8 cellular contexts compared by ENCODE assay signal in the genomic region with DNA sequence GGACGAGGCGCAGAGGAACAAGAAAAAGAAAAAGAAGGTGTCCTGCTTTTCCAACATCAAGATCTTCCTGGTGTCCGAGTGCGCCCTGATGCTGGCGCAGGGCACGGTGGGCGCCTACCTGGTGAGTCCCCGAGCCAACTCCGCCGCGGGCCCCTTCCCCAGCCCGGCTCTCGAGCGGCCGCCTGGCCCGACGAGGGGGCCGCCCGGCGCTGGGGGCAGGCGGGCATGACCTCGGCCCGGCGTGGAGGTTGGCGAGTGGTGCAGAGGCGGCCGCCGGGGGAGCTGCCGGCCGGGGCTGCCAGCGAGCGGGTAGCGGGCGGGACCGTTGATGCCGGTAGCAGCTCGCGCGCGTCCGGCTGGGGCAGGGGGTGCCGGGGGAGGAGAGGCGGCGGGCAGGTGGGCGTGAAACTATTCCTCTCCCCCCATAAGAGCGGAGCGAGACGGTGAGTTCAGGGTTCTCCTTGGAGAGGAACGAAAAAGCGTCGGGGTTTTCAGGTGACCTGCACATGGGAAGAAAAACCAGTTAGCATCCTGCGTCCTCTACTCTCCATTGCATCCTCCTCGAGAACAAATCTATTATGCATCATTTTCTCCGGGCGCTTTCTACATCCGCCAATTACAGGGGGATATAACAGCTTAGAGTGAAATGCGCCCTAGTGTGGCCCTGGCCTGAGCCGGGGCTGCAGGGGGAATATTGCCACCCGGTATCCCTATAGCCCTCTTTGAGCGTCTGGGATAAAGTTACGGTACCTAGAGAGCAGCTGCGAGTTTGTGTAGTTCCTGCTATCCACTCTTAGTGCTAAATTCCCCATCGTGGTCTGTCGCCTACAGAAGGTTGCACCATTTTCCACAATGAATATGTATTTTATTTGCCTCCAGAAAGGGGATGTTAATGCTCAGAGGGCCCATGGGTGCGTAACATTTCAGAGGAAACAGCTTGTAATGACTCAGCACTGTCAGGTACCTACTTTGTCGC. TPM values are rescaled to one million over a fixed set of nuclear protein-coding genes. Genes with fewer than 3 reads are reported as not detected.
A peak's percentile ranks its signal among the peaks of the same experiment; 100 is the strongest.
DNase-seq lines count a peak whose midpoint lies in the region; ATAC-seq and TF ChIP-seq lines count a peak whose summit lies in the region.

No MANE protein-coding gene starts in this region.

- WGBS in HUES64, result 5% methylated on average over 65 of the region's 66 CpGs
- WGBS in mammary epithelial cell (ENCODE audit: low coverage, missing lambda C conversion rate), result 1% methylated on average over 23 of the region's 66 CpGs

- H3K4me1 ChIP-seq in HUES64 (ENCODE audit: insufficient read depth, low read length) (peaks cover 32% of the 10 kb centered on the region), mammary epithelial cell (ENCODE audit: insufficient read depth, low read length) (peaks cover 26% of the 10 kb centered on the region), iPS-20b (ENCODE audit: insufficient read depth, low read length) (peaks cover 17% of the 10 kb centered on the region), skeletal muscle satellite cell (ENCODE audit: control insufficient read depth, insufficient read depth, low read length) (peaks cover 11% of the 10 kb centered on the region)

- no peak for ATAC-seq in GM21528 (IDR thresholded peaks at IDR 0.05; ENCODE audit: low FRiP score, unreplicated experiment)

- H3K27me3 ChIP-seq in HUES64 (ENCODE audit: insufficient read depth, low read length) (peaks cover 21% of the 10 kb centered on the region), mammary epithelial cell (ENCODE audit: insufficient read depth, low read length) (no peaks in the 10 kb centered on the region), iPS-20b (ENCODE audit: insufficient read depth, low read length) (peaks cover 29% of the 10 kb centered on the region), skeletal muscle satellite cell (ENCODE audit: control insufficient read depth, insufficient read depth, low read length) (no peaks in the 10 kb centered on the region)

- dilution Hi-C loops in mammary epithelial cell (cut with HindIII; ENCODE audit: low sequenced_read_pairs), result loop anchor here (25.0 kb wide), 1 partner anchor 233 kb away; no protein-coding TSS in a partner anchor

- peak overlapping the region; percentile 96 for H3K4me2 ChIP-seq in mammary epithelial cell (ENCODE audit: insufficient read depth, low read depth, low read length)
- peak overlapping the region; percentile 98 for H3K4me2 ChIP-seq in skeletal muscle satellite cell (ENCODE audit: low read length)

- H3K27ac ChIP-seq in HUES64 (ENCODE audit: low read depth, low read length) (no peak overlapping the region), mammary epithelial cell (ENCODE audit: insufficient read depth, low read depth, low read length) (peak overlapping the region; percentile 70), iPS-20b (ENCODE audit: low read length) (no peak overlapping the region)

- no peaks in the 10 kb centered on the region for H4K20me1 ChIP-seq in mammary epithelial cell (ENCODE audit: insufficient read depth, low read length)

- in situ Hi-C loops in mammary epithelial cell (cut with MboI; ENCODE audit: low sequenced_read_pairs in 2 of 2), result loop anchor here in 1 of 2 donors (10.0 kb wide), 1 partner anchor 91 kb away; no protein-coding TSS in a partner anchor

- BruUV-seq in mammary epithelial cell (replicated peaks; lab: Mats Ljungman, UMichigan), result no TSS peak

- H3K4me3 ChIP-seq in HUES64 (ENCODE audit: low read length) (peak overlapping the region; percentile 82), mammary epithelial cell (replicated peaks in 1 of 3; ENCODE audit: insufficient read depth in 1 of 3, low read depth in 2 of 3, low read length in 3 of 3) (peak overlapping the region; percentile 62 to 77 (median 75)), iPS-20b (ENCODE audit: low read length) (peak overlapping the region; percentile 79), skeletal muscle satellite cell (ENCODE audit: low read length) (peak overlapping the region; percentile 95)

- CTCF ChIA-PET in mammary epithelial cell (lab: Charles Lee; ENCODE audit: low non-redundant PET), result interaction anchor here (0.5 to 1.8 kb wide), 6 partner anchors 12 to 87 kb away, joined by 3 to 25 read pairs (median 4); no protein-coding TSS in a partner anchor

- H3K36me3 ChIP-seq in HUES64 (ENCODE audit: insufficient read depth, low read length) (no peaks in the 10 kb centered on the region), mammary epithelial cell (ENCODE audit: insufficient read depth, low read length) (no peaks in the 10 kb centered on the region), iPS-20b (ENCODE audit: insufficient read depth, low read depth, low read length) (no peaks in the 10 kb centered on the region), skeletal muscle satellite cell (ENCODE audit: insufficient read depth, low read length) (no peaks in the 10 kb centered on the region)

- peak in 1 of 2 donors; percentile 21 for TF ChIP-seq CTCF in mammary epithelial cell (conservative IDR thresholded peaks at IDR 0.05 in 1 of 2, IDR thresholded peaks at IDR 0.05 in 1 of 2; ENCODE audit: extremely low read depth in 1 of 2, insufficient read depth in 1 of 2, low read depth in 1 of 2, low read length in 2 of 2)

- peak; percentile 74 for DNase-seq in AG08396 (ENCODE audit: low spot score)
- peak in 4 of 5 experiments; percentile 22 to 56 (median 35) for DNase-seq in T-helper 2 cell
- peak; percentile 47 for DNase-seq in mammary epithelial cell
- no peak for DNase-seq in amniotic stem cell (lab: John Stamatoyannopoulos, UW)

- peak overlapping the region; percentile 60 for H3K9ac ChIP-seq in HUES64 (ENCODE audit: low read depth, low read length)
- H3K9ac ChIP-seq in mammary epithelial cell (ENCODE audit: insufficient read depth, low read length), result peak overlapping the region; percentile 70
- peak overlapping the region; percentile 40; the same call in 1 of the 2 replicates for H3K9ac ChIP-seq in iPS-20b (ENCODE audit: low read depth, low read length)
- peak overlapping the region; percentile 84 for H3K9ac ChIP-seq in skeletal muscle satellite cell (ENCODE audit: low read depth, low read length)

- H3K79me2 ChIP-seq in mammary epithelial cell (ENCODE audit: insufficient read depth, low read length), result peaks cover 63% of the 10 kb centered on the region

- intact Hi-C loops in mammary epithelial cell (cut with micrococcal nuclease), result loop anchor here (1.0 to 5.0 kb wide), 8 partner anchors 37 to 551 kb away; no protein-coding TSS in a partner anchor

- H3K9me3 ChIP-seq in HUES64 (ENCODE audit: insufficient read depth, low read depth, low read length), result no peaks in the 10 kb centered on the region
- H3K9me3 ChIP-seq in mammary epithelial cell (replicated peaks; ENCODE audit: insufficient read depth, low read length), result no peaks in the 10 kb centered on the region
- H3K9me3 ChIP-seq in iPS-20b (ENCODE audit: insufficient read depth, low read depth, low read length), result no peaks in the 10 kb centered on the region
- H3K9me3 ChIP-seq in skeletal muscle satellite cell (replicated peaks; ENCODE audit: low read length), result no peaks in the 10 kb centered on the region

- H2AFZ ChIP-seq in mammary epithelial cell (ENCODE audit: low read depth, low read length), result peak overlapping the region; percentile 97

RNA-seq across cellular contexts. Expression of gene SLCO3A1, which starts 0.7 kb away (rescaled TPM):
- 12.1 TPM for polyA plus RNA-seq in HUES64 (2013, experiment 1 of 2)
- 7.1 TPM for polyA plus RNA-seq in HUES64 (2013, experiment 2 of 2)
- total RNA-seq in mammary epithelial cell, result 10 to 100 TPM in 1 of 2 donors, 1 to 10 TPM in 1; 9.5 to 41.8 TPM
- polyA plus RNA-seq in mammary epithelial cell, result 44.6 TPM
- polyA minus RNA-seq in mammary epithelial cell, result 88.8 TPM
- total RNA-seq in skeletal muscle satellite cell (2012; rRNA removed), result 6.1 and 9.2 TPM in 2 replicates
